In genomic region chr2:128169933-128170709, GRCh38 we compare ENCODE assay signal across 17 cellular contexts.
"Had no signal": no experiment of that assay in that cellular context is flagged by ENCODE, and none has a peak within 500 bp of the region (broad histone marks: within the 10 kb centered on the region; RNA-seq: fewer than 3 reads in every experiment).

No MANE protein-coding gene starts in this region.

- FAIRE-seq: islet of Langerhans had no signal

- H3K4me3 Mint-ChIP-seq: activated CD4-positive, alpha-beta T cell treated with anti-CD3 and anti-CD28 coated beads, Interleukin-2, amount 10 ng/mL, durations not matched to agents 7 days and 5 days; dendritic cell treated with granulocyte-macrophage colony-stimulating factor and Interleukin-4, amounts not matched to agents 40 ng/mL and 50 ng/mL, for 4 days; effector memory CD8-positive, alpha-beta T cell; natural killer cell treated with Interleukin-12 subunit alpha and Interleukin-12 subunit beta and Interleukin-15 and Interleukin-18, amount 100 ng/mL, for 72 hours; T-helper 2 cell treated with Interferon-gamma antibody and Interleukin-4, amounts not matched to agents 5 μg/mL and 100 μg/mL, for 36 hours had no signal

- H3K9me3 Mint-ChIP-seq: activated CD4-positive, alpha-beta T cell treated with anti-CD3 and anti-CD28 coated beads, Interleukin-2, amount 10 ng/mL, durations not matched to agents 7 days and 5 days; activated naive CD4-positive, alpha-beta T cell treated with anti-CD3 and anti-CD28 coated beads, Interleukin-2, amount 50 U/mL, for 72 hours; dendritic cell treated with granulocyte-macrophage colony-stimulating factor and Interleukin-4, amounts not matched to agents 40 ng/mL and 50 ng/mL, for 4 days; effector memory CD8-positive, alpha-beta T cell; natural killer cell treated with Interleukin-12 subunit alpha and Interleukin-12 subunit beta and Interleukin-15 and Interleukin-18, amount 100 ng/mL, for 72 hours; T-helper 2 cell treated with Interferon-gamma antibody and Interleukin-4, amounts not matched to agents 5 μg/mL and 100 μg/mL, for 36 hours had no signal

- ATAC-seq: activated naive CD4-positive, alpha-beta T cell treated with anti-CD3 and anti-CD28 coated beads, Interleukin-2, amount 50 U/mL, for 72 hours; body of pancreas; effector memory CD8-positive, alpha-beta T cell; natural killer cell treated with Interleukin-12 subunit alpha and Interleukin-12 subunit beta and Interleukin-15 and Interleukin-18, amount 100 ng/mL, for 72 hours had no signal

- H3K27ac Mint-ChIP-seq: activated CD4-positive, alpha-beta T cell treated with anti-CD3 and anti-CD28 coated beads, Interleukin-2, amount 10 ng/mL, durations not matched to agents 7 days and 5 days; dendritic cell treated with granulocyte-macrophage colony-stimulating factor and Interleukin-4, amounts not matched to agents 40 ng/mL and 50 ng/mL, for 4 days; natural killer cell treated with Interleukin-12 subunit alpha and Interleukin-12 subunit beta and Interleukin-15 and Interleukin-18, amount 100 ng/mL, for 72 hours had no signal

- H3K27ac ChIP-seq: tibial nerve had no signal

- H3K4me3 ChIP-seq: body of pancreas, left lung, tibial nerve had no signal

- H3K27me3 Mint-ChIP-seq: activated CD4-positive, alpha-beta T cell treated with anti-CD3 and anti-CD28 coated beads, Interleukin-2, amount 10 ng/mL, durations not matched to agents 7 days and 5 days; dendritic cell treated with granulocyte-macrophage colony-stimulating factor and Interleukin-4, amounts not matched to agents 40 ng/mL and 50 ng/mL, for 4 days; effector memory CD8-positive, alpha-beta T cell; natural killer cell treated with Interleukin-12 subunit alpha and Interleukin-12 subunit beta and Interleukin-15 and Interleukin-18, amount 100 ng/mL, for 72 hours had no signal

- H3K9me3 ChIP-seq: body of pancreas, left lung, tibial nerve had no signal

- DNase-seq: activated CD4-positive, alpha-beta T cell treated with anti-CD3 and anti-CD28 coated beads, Interleukin-2, amount 10 ng/mL, durations not matched to agents 7 days and 5 days; activated effector memory CD4-positive, alpha-beta T cell treated with Interleukin-2 at 50 U/mL for 16 hours; amygdala; body of pancreas; central memory CD4-positive, alpha-beta T cell; effector memory CD8-positive, alpha-beta T cell; erythroblast; left lung; occipital lobe; stimulated activated CD4-positive, alpha-beta T cell treated with anti-CD3 and anti-CD28 coated beads, Interleukin-4, amount 100 ng/mL, for 24 hours; stimulated activated naive CD4-positive, alpha-beta T cell had no signal

- H3K27me3 ChIP-seq: body of pancreas, left lung, tibial nerve had no signal

- H3K4me1 ChIP-seq: tibial nerve had no signal
